27 cellular contexts compared by ENCODE assay signal in the genomic region with DNA sequence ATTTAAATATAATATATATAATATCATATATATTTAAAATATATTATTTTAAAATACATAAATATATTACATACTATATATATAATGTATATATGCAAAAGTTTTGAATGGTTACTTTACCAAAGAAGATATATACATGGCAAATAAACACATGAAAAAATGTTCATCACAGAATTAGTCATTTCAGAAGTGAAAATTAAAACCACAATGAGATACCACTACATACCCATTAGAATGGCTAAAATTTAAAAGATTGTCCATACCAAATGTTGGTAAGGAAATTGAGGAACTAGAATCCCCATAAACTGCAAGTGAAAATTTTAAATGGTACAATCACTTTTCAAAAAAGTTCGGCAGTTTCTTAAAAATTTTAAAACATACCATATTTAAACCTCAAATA. TPM values are rescaled to one million over a fixed set of nuclear protein-coding genes. Genes with fewer than 3 reads are reported as not detected.
"Had no signal": no experiment of that assay in that cellular context is flagged by ENCODE, and none has a peak within 500 bp of the region (broad histone marks: within the 10 kb centered on the region; RNA-seq: fewer than 3 reads in every experiment).

No MANE protein-coding gene starts in this region.

- H3K27me3 Mint-ChIP-seq: activated CD4-positive, alpha-beta T cell treated with anti-CD3 and anti-CD28 coated beads, Interleukin-2, amount 10 ng/mL, durations not matched to agents 7 days and 5 days; activated naive CD4-positive, alpha-beta T cell treated with anti-CD3 and anti-CD28 coated beads, Interleukin-2, amount 10 ng/mL, durations not matched to agents 7 days and 5 days; activated naive CD8-positive, alpha-beta T cell treated with anti-CD3 and anti-CD28 coated beads, Interleukin-2, amount 10 ng/mL, durations not matched to agents 7 days and 5 days; activated T-cell treated with anti-CD3 and anti-CD28 coated beads, Interleukin-2, amount 50 U/mL, for 24 hours; brain; central memory CD8-positive, alpha-beta T cell had no signal

- H3K27ac ChIP-seq: ascending aorta, esophagus muscularis mucosa, foreskin keratinocyte, gastroesophageal sphincter had no signal

- H3K36me3 ChIP-seq: ascending aorta, esophagus muscularis mucosa, gastroesophageal sphincter had no signal

- H3K4me1 Mint-ChIP-seq: activated CD4-positive, alpha-beta memory T cell treated with anti-CD3 and anti-CD28 coated beads, Interleukin-2, amount 10 ng/mL, durations not matched to agents 7 days and 5 days; activated CD4-positive, alpha-beta T cell treated with anti-CD3 and anti-CD28 coated beads, Interleukin-2, amount 10 ng/mL, durations not matched to agents 7 days and 5 days; activated naive CD4-positive, alpha-beta T cell treated with anti-CD3 and anti-CD28 coated beads, Interleukin-2, amount 10 ng/mL, durations not matched to agents 7 days and 5 days; activated naive CD8-positive, alpha-beta T cell treated with anti-CD3 and anti-CD28 coated beads, Interleukin-2, amount 10 ng/mL, durations not matched to agents 7 days and 5 days; brain; central memory CD8-positive, alpha-beta T cell had no signal

- H3K4me3 ChIP-seq: ascending aorta, esophagus muscularis mucosa, gastroesophageal sphincter had no signal

- FAIRE-seq: bronchial epithelial cell had no signal

- H3K4me3 Mint-ChIP-seq: activated CD4-positive, alpha-beta memory T cell treated with anti-CD3 and anti-CD28 coated beads, Interleukin-2, amount 10 ng/mL, durations not matched to agents 7 days and 5 days; activated CD4-positive, alpha-beta T cell treated with anti-CD3 and anti-CD28 coated beads, Interleukin-2, amount 10 ng/mL, durations not matched to agents 7 days and 5 days; activated naive CD4-positive, alpha-beta T cell treated with anti-CD3 and anti-CD28 coated beads, Interleukin-2, amount 10 ng/mL, durations not matched to agents 7 days and 5 days; activated naive CD8-positive, alpha-beta T cell treated with anti-CD3 and anti-CD28 coated beads, Interleukin-2, amount 10 ng/mL, durations not matched to agents 7 days and 5 days; activated T-cell treated with anti-CD3 and anti-CD28 coated beads, Interleukin-2, amount 50 U/mL, for 24 hours; activated T-cell treated with anti-CD3 and anti-CD28 coated beads, Interleukin-2, amount 50 U/mL, for 72 hours; brain; central memory CD8-positive, alpha-beta T cell; effector memory CD8-positive, alpha-beta T cell had no signal

- H3K9me3 Mint-ChIP-seq: activated CD4-positive, alpha-beta memory T cell treated with anti-CD3 and anti-CD28 coated beads, Interleukin-2, amount 10 ng/mL, durations not matched to agents 7 days and 5 days; activated naive CD4-positive, alpha-beta T cell treated with anti-CD3 and anti-CD28 coated beads, Interleukin-2, amount 10 ng/mL, durations not matched to agents 7 days and 5 days; activated naive CD4-positive, alpha-beta T cell treated with anti-CD3 and anti-CD28 coated beads, Interleukin-2, amount 50 U/mL, for 72 hours; activated T-cell treated with anti-CD3 and anti-CD28 coated beads, Interleukin-2, amount 50 U/mL, for 24 hours had no signal

- ATAC-seq: activated naive CD4-positive, alpha-beta T cell treated with anti-CD3 and anti-CD28 coated beads, Interleukin-2, amount 50 U/mL, for 72 hours; activated T-cell treated with anti-CD3 and anti-CD28 coated beads, Interleukin-2, amount 50 U/mL, for 72 hours; effector memory CD8-positive, alpha-beta T cell; foreskin keratinocyte; gastroesophageal sphincter had no signal

- H3K36me3 Mint-ChIP-seq: activated naive CD4-positive, alpha-beta T cell treated with anti-CD3 and anti-CD28 coated beads, Interleukin-2, amount 10 ng/mL, durations not matched to agents 7 days and 5 days; activated naive CD4-positive, alpha-beta T cell treated with anti-CD3 and anti-CD28 coated beads, Interleukin-2, amount 50 U/mL, for 72 hours; activated naive CD8-positive, alpha-beta T cell treated with anti-CD3 and anti-CD28 coated beads, Interleukin-2, amount 10 ng/mL, durations not matched to agents 7 days and 5 days; brain had no signal

- H3K4me1 ChIP-seq: ascending aorta, esophagus muscularis mucosa, foreskin keratinocyte, gastroesophageal sphincter had no signal

- DNase-seq: activated CD4-positive, alpha-beta memory T cell treated with anti-CD3 and anti-CD28 coated beads, Interleukin-2, amount 10 ng/mL, durations not matched to agents 7 days and 5 days; activated CD4-positive, alpha-beta T cell treated with anti-CD3 and anti-CD28 coated beads for 1 hour; activated CD4-positive, alpha-beta T cell treated with anti-CD3 and anti-CD28 coated beads for 4 hours; activated CD4-positive, alpha-beta T cell treated with anti-CD3 and anti-CD28 coated beads, Interleukin-2, amount 10 ng/mL, durations not matched to agents 7 days and 5 days; activated CD4-positive, alpha-beta T cell treated with anti-CD3 and anti-CD28 coated beads, Interleukin-2, amount 50 U/mL, for 4 hours; activated CD8-positive, alpha-beta memory T cell treated with anti-CD3 and anti-CD28 coated beads, Interleukin-2, amount 50 U/mL, for 48 hours; activated gamma-delta T cell; activated naive CD4-positive, alpha-beta T cell; activated naive CD4-positive, alpha-beta T cell treated with anti-CD3 and anti-CD28 coated beads, Interleukin-2, amount 10 ng/mL, durations not matched to agents 7 days and 5 days; activated naive CD8-positive, alpha-beta T cell treated with anti-CD3 and anti-CD28 coated beads, Interleukin-2, amount 10 ng/mL, durations not matched to agents 7 days and 5 days; activated T-cell treated with anti-CD3 and anti-CD28 coated beads for 4 hours; activated T-cell treated with anti-CD3 and anti-CD28 coated beads, Interleukin-2, amount 50 U/mL, for 24 hours; activated T-cell treated with anti-CD3 and anti-CD28 coated beads, Interleukin-2, amount 50 U/mL, for 72 hours; cortex of kidney; dermis blood vessel endothelial cell; effector CD4-positive, alpha-beta T cell; effector memory CD8-positive, alpha-beta T cell; erythroblast; foreskin keratinocyte; T-helper 2 cell had no signal

- H3K9me3 ChIP-seq: ascending aorta, esophagus muscularis mucosa, gastroesophageal sphincter had no signal

- H3K27ac Mint-ChIP-seq: activated CD4-positive, alpha-beta memory T cell treated with anti-CD3 and anti-CD28 coated beads, Interleukin-2, amount 10 ng/mL, durations not matched to agents 7 days and 5 days; activated CD4-positive, alpha-beta T cell treated with anti-CD3 and anti-CD28 coated beads, Interleukin-2, amount 10 ng/mL, durations not matched to agents 7 days and 5 days; activated naive CD4-positive, alpha-beta T cell treated with anti-CD3 and anti-CD28 coated beads, Interleukin-2, amount 10 ng/mL, durations not matched to agents 7 days and 5 days; activated naive CD4-positive, alpha-beta T cell treated with anti-CD3 and anti-CD28 coated beads, Interleukin-2, amount 50 U/mL, for 72 hours; activated naive CD8-positive, alpha-beta T cell treated with anti-CD3 and anti-CD28 coated beads, Interleukin-2, amount 10 ng/mL, durations not matched to agents 7 days and 5 days; activated T-cell treated with anti-CD3 and anti-CD28 coated beads, Interleukin-2, amount 50 U/mL, for 24 hours; activated T-cell treated with anti-CD3 and anti-CD28 coated beads, Interleukin-2, amount 50 U/mL, for 72 hours; brain; effector memory CD8-positive, alpha-beta T cell had no signal

- H3K27me3 ChIP-seq: ascending aorta, esophagus muscularis mucosa, foreskin keratinocyte, gastroesophageal sphincter had no signal

RNA-seq across cellular contexts. Expression of gene COL8A1, which starts 23.6 kb away (rescaled TPM):
- total RNA-seq: activated naive CD8-positive, alpha-beta T cell treated with anti-CD3 and anti-CD28 coated beads, Interleukin-2, amount 10 ng/mL, durations not matched to agents 7 days and 5 days had no signal
